8 cellular contexts compared by ENCODE assay signal in the genomic region with DNA sequence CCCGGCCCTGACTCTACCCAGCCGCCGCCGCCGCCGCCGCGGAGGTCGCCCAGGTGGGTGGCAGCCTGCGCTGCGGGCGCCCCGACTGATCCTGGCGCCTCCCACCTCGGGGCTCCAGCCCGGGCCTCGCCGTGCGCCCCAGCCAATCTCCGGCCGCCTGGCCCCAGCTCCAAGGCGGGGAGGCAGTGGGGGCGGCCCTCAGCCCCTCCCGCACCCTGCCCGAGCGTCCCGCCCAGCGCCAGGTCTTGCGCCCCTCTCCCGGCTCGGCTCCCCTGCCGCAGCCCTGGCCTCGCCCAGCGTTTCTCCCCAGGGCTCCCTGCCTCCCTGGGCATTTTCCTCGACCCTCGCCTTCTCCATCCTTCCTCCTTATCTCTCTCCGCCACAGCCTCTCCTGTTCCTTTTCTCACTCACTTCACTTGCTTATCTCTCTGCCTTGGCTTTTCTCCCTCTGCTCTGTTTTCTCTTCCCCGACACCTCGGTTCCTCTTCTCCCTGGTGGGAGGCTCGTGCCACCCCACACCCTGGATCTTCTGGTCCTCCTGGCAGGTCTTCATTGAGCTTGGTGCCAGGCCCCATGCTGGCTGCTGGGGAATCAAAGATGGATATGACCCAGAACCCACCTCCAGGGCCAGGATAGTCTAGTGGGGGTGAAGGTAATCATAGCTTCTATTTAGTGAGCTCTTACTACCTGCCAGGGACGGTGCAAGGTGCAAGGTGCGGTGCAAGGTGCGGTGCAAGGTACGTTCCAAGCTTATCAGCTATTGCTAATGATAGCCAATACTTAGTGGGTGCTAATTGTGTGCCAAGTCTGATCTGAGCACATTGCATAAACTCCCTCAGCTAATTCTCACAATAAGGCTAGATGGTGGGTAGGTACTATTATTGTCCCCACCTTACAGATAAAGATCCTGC. TPM values are rescaled to one million over a fixed set of nuclear protein-coding genes. Genes with fewer than 3 reads are reported as not detected.
DNase-seq lines count a peak whose midpoint lies in the region; ATAC-seq and TF ChIP-seq lines count a peak whose summit lies in the region.

A gene with protein sequence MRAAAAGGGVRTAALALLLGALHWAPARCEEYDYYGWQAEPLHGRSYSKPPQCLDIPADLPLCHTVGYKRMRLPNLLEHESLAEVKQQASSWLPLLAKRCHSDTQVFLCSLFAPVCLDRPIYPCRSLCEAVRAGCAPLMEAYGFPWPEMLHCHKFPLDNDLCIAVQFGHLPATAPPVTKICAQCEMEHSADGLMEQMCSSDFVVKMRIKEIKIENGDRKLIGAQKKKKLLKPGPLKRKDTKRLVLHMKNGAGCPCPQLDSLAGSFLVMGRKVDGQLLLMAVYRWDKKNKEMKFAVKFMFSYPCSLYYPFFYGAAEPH (minus strand): TSS at position 87 of the 911 bp plus-strand sequence. CDS start 166 bp downstream, outside the sequence.

- H3K4me3 Mint-ChIP-seq in MCF 10A (ENCODE audit: unreplicated experiment) (no peak within 1 kb of the TSS), memory B cell (peak within 1 kb of the TSS; percentile 71)
- peak within 1 kb of the TSS; percentile 50 for H3K4me3 Mint-ChIP-seq in dendritic cell treated with granulocyte-macrophage colony-stimulating factor and Interleukin-4, amounts not matched to agents 40 ng/mL and 50 ng/mL, for 4 days

- H3K36me3 Mint-ChIP-seq in MCF 10A (ENCODE audit: insufficient read depth, unreplicated experiment) (peaks cover 7% of the 10 kb centered on the region), memory B cell (peaks cover 1% of the 10 kb centered on the region)
- no peaks in the 10 kb centered on the region for H3K36me3 Mint-ChIP-seq in dendritic cell treated with granulocyte-macrophage colony-stimulating factor and Interleukin-4, amounts not matched to agents 40 ng/mL and 50 ng/mL, for 4 days (ENCODE audit: low read depth)

- no peaks in the 10 kb centered on the region for H3K4me1 Mint-ChIP-seq in MCF 10A (ENCODE audit: insufficient read depth, unreplicated experiment)
- H3K4me1 Mint-ChIP-seq in dendritic cell treated with granulocyte-macrophage colony-stimulating factor and Interleukin-4, amounts not matched to agents 40 ng/mL and 50 ng/mL, for 4 days (ENCODE audit: low read depth): peaks cover 40% of the 10 kb centered on the region
- peaks cover 10% of the 10 kb centered on the region for H3K4me1 Mint-ChIP-seq in memory B cell

- no TSS peak for BruUV-seq in MCF 10A (replicated peaks; lab: Mats Ljungman, UMichigan)

- ATAC-seq in memory B cell (ENCODE audit: low read depth) (no peak), upper lobe of right lung (peak; percentile 12), GM18511 (IDR thresholded peaks at IDR 0.05; ENCODE audit: unreplicated experiment) (no peak)

- POLR2A ChIA-PET in MCF 10A (lab: Yijun Ruan, JAX): interaction anchor here (0.6 to 0.7 kb wide), 2 partner anchors 117 to 454 kb away, joined by 3 read pairs; no protein-coding TSS in a partner anchor

- H3K36me3 ChIP-seq in breast epithelium (no peaks in the 10 kb centered on the region), upper lobe of right lung (no peaks in the 10 kb centered on the region)

- TF ChIP-seq CTCF in breast epithelium (IDR thresholded peaks at IDR 0.05): no peak
- TF ChIP-seq CTCF in MCF 10A (IDR thresholded peaks at IDR 0.05; ENCODE audit: unreplicated experiment): no peak
- TF ChIP-seq CTCF in upper lobe of right lung (IDR thresholded peaks at IDR 0.05): no peak

- H3K27me3 ChIP-seq in breast epithelium (peaks cover 0 to 47% of the 10 kb centered on the region in 2 donors), upper lobe of right lung (peaks cover 30% of the 10 kb centered on the region)

- H3K9me3 ChIP-seq in breast epithelium (no peaks in the 10 kb centered on the region), upper lobe of right lung (no peaks in the 10 kb centered on the region)

- intact Hi-C loops in breast epithelium (cut with DNase I; ENCODE audit: low total_unique reads): no loop called here
- intact Hi-C loops in MCF 10A (cut with micrococcal nuclease): no loop called here
- intact Hi-C loops in dendritic cell treated with granulocyte-macrophage colony-stimulating factor and Interleukin-4, amounts not matched to agents 40 ng/mL and 50 ng/mL, for 4 days (cut with micrococcal nuclease): no loop called here
- intact Hi-C loops in upper lobe of right lung (cut with DNase I): no loop called here

- H3K27ac Mint-ChIP-seq in MCF 10A (ENCODE audit: low read depth, unreplicated experiment) (no peak within 1 kb of the TSS), memory B cell (no peak within 1 kb of the TSS)
- no peak within 1 kb of the TSS for H3K27ac Mint-ChIP-seq in dendritic cell treated with granulocyte-macrophage colony-stimulating factor and Interleukin-4, amounts not matched to agents 40 ng/mL and 50 ng/mL, for 4 days

- DNase-seq in breast epithelium (ENCODE audit: low spot score in 2 of 2): no peak
- no peak for DNase-seq in MCF 10A (ENCODE audit: unreplicated experiment)
- DNase-seq in memory B cell (ENCODE audit: low spot score in 2 of 2): no peak
- DNase-seq in upper lobe of right lung: no peak
- no peak for DNase-seq in central memory CD4-positive, alpha-beta T cell
- DNase-seq in activated CD4-positive, alpha-beta T cell treated with anti-CD3 and anti-CD28 coated beads, Interleukin-2, amount 50 U/mL, for 48 hours: no peak

- H3K4me1 ChIP-seq in breast epithelium (no peaks in the 10 kb centered on the region), upper lobe of right lung (no peaks in the 10 kb centered on the region)

- CTCF ChIA-PET in MCF 10A (lab: Yijun Ruan, JAX): interaction anchor here (0.5 to 1.2 kb wide), 5 partner anchors 12 to 20 kb away, joined by 3 to 6 read pairs (median 3); no protein-coding TSS in a partner anchor

- no peak for TF ChIP-seq POLR2A in breast epithelium (IDR thresholded peaks at IDR 0.05)

- H3K27me3 Mint-ChIP-seq in MCF 10A (ENCODE audit: insufficient read depth, unreplicated experiment) (peaks cover 39% of the 10 kb centered on the region), memory B cell (peaks cover 25% of the 10 kb centered on the region)
- H3K27me3 Mint-ChIP-seq in dendritic cell treated with granulocyte-macrophage colony-stimulating factor and Interleukin-4, amounts not matched to agents 40 ng/mL and 50 ng/mL, for 4 days: peaks cover 60% of the 10 kb centered on the region

- H3K27ac ChIP-seq in breast epithelium (no peak within 1 kb of the TSS), upper lobe of right lung (no peak within 1 kb of the TSS)

- H3K4me3 ChIP-seq in breast epithelium (peak within 1 kb of the TSS in 2 of 3 donors; percentile 34 to 58), upper lobe of right lung (peak within 1 kb of the TSS; percentile 10)

- H3K9me3 Mint-ChIP-seq in MCF 10A (ENCODE audit: unreplicated experiment) (no peaks in the 10 kb centered on the region), memory B cell (no peaks in the 10 kb centered on the region)
- no peaks in the 10 kb centered on the region for H3K9me3 Mint-ChIP-seq in dendritic cell treated with granulocyte-macrophage colony-stimulating factor and Interleukin-4, amounts not matched to agents 40 ng/mL and 50 ng/mL, for 4 days

RNA-seq across cellular contexts. Expression of the gene that starts here (rescaled TPM):
- total RNA-seq in breast epithelium (1 to 10 TPM in 1 of 3 donors, under 1 TPM in 2; 0.29 to 1.8 (median 0.33) TPM), MCF 10A (2022) (not detected in 2 replicates), upper lobe of right lung (3.0 TPM)
